In genomic region chr3:54085936-54086335, GRCh38 we compare ENCODE assay signal across 34 cellular contexts.
"Had no signal": no experiment of that assay in that cellular context is flagged by ENCODE, and none has a peak within 500 bp of the region (broad histone marks: within the 10 kb centered on the region; RNA-seq: fewer than 3 reads in every experiment).

No MANE protein-coding gene starts in this region.

- H3K27ac ChIP-seq: KMS-11 had no signal

- H3K4me3 ChIP-seq: MG63 had no signal

- H3K27me3 ChIP-seq: MG63 had no signal

- H3K36me3 ChIP-seq: MG63 had no signal

- DNase-seq: Karpas-422, Kasumi-1, KG1, MG63, MM.1S, MV-4-11, NCI-H1048, NCI-H1092, NCI-H1092 treated with DMSO at 0.1 percent for 48 hours, NCI-H1105, NCI-H1105 treated with DMSO at 0.1 percent for 48 hours, NCI-H1417, NCI-H1417 treated with DMSO at 0.1 percent for 48 hours, NCI-H1436, NCI-H1436 treated with DMSO at 0.1 percent for 48 hours, NCI-H146, NCI-H1694, NCI-H1694 treated with DMSO at 0.1 percent for 48 hours, NCI-H187, NCI-H187 treated with DMSO at 0.1 percent for 48 hours, NCI-H1930, NCI-H2029, NCI-H2029 treated with DMSO at 0.1 percent for 48 hours, NCI-H2081, NCI-H2081 treated with DMSO at 0.1 percent for 48 hours, NCI-H2107, NCI-H2171, NCI-H2171 treated with DMSO at 0.1 percent for 48 hours, NCI-H2227 treated with DMSO at 0.1 percent for 48 hours, NCI-H226, NCI-H345, NCI-H446, NCI-H446 treated with DMSO at 0.1 percent for 48 hours had no signal

- H3K9me3 ChIP-seq: MG63 had no signal
